Comparison of ENCODE assay signal across 8 cellular contexts in the genomic region with DNA sequence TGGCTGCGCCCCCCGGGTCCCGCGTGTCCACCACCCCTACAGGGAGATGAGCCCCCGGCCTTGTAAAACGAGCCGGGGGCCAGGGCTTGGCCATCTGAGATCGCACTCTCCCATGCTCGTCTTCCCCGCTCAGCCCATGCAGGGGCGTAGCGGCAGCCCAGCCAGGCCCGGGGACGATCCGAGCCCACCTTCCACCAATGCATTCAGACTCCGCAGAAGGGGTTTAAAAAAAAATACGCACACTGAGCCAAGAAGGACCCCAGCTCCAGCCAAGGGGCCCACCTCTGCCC. TPM values are rescaled to one million over a fixed set of nuclear protein-coding genes. Genes with fewer than 3 reads are reported as not detected.
DNase-seq lines count a peak whose midpoint lies in the region; ATAC-seq and TF ChIP-seq lines count a peak whose summit lies in the region.

No MANE protein-coding gene starts in this region.

- no TSS peak for BruUV-seq in A673 (replicated peaks; lab: Mats Ljungman, UMichigan)

- H3K4me1 ChIP-seq in A673 (ENCODE audit: insufficient read depth, low read length, poor library complexity, severe bottlenecking): peaks cover 11% of the 10 kb centered on the region

- peak; percentile 7 for ATAC-seq in GM18870 (IDR thresholded peaks at IDR 0.05; ENCODE audit: unreplicated experiment)
- peak; percentile 13 for ATAC-seq in HG03095 (IDR thresholded peaks at IDR 0.05; ENCODE audit: unreplicated experiment)
- ATAC-seq in stimulated activated naive CD8-positive, alpha-beta T cell treated with anti-CD3 and anti-CD28 coated beads, Interleukin-15, amount 100 ng/mL, for 72 hours: peak; percentile 52

- no peaks in the 10 kb centered on the region for H3K36me3 ChIP-seq in A673 (ENCODE audit: insufficient read depth, low read length, poor library complexity, severe bottlenecking)

- H3K36me3 Mint-ChIP-seq in T-helper 1 cell treated with Interleukin-12 subunit alpha and Interleukin-12 subunit beta and Interleukin-4 antibody, amounts not matched to agents 30 μg/mL and 1 μg/mL, for 36 hours (ENCODE audit: low read depth): peaks cover 14% of the 10 kb centered on the region

- WGBS in lower leg skin, 2 donors: 0 to 1% methylated on average over 15 to 17 of the region's 17 CpGs

- peaks cover 34% of the 10 kb centered on the region for H3K4me1 Mint-ChIP-seq in T-helper 1 cell treated with Interleukin-12 subunit alpha and Interleukin-12 subunit beta and Interleukin-4 antibody, amounts not matched to agents 30 μg/mL and 1 μg/mL, for 36 hours (ENCODE audit: low read depth)
- H3K4me1 Mint-ChIP-seq in stimulated activated naive CD8-positive, alpha-beta T cell treated with anti-CD3 and anti-CD28 coated beads, Interleukin-15, amount 100 ng/mL, for 72 hours: peaks cover 33% of the 10 kb centered on the region

- H3K4me3 ChIP-seq in A673 (ENCODE audit: low read depth, low read length, poor library complexity, severe bottlenecking) (peak overlapping the region; percentile 72), choroid plexus epithelial cell (ENCODE audit: low read depth, low read length) (peak overlapping the region; percentile 85), lower leg skin (ENCODE audit: low read depth, poor library complexity, severe bottlenecking) (peak overlapping the region; percentile 86)

- no peaks in the 10 kb centered on the region for H3K9me3 Mint-ChIP-seq in T-helper 1 cell treated with Interleukin-12 subunit alpha and Interleukin-12 subunit beta and Interleukin-4 antibody, amounts not matched to agents 30 μg/mL and 1 μg/mL, for 36 hours
- H3K9me3 Mint-ChIP-seq in stimulated activated naive CD8-positive, alpha-beta T cell treated with anti-CD3 and anti-CD28 coated beads, Interleukin-15, amount 100 ng/mL, for 72 hours: no peaks in the 10 kb centered on the region

- H3K4me3 Mint-ChIP-seq in T-helper 1 cell treated with Interleukin-12 subunit alpha and Interleukin-12 subunit beta and Interleukin-4 antibody, amounts not matched to agents 30 μg/mL and 1 μg/mL, for 36 hours: peak overlapping the region; percentile 95
- peak overlapping the region; percentile 87 to 98 for H3K4me3 Mint-ChIP-seq in stimulated activated naive CD8-positive, alpha-beta T cell treated with anti-CD3 and anti-CD28 coated beads, Interleukin-15, amount 100 ng/mL, for 72 hours

- peak; percentile 59 for DNase-seq in A673 (ENCODE audit: low spot score)
- no peak for DNase-seq in choroid plexus epithelial cell (ENCODE audit: low read depth)
- peak in 1 of 2 donors; percentile 91 for DNase-seq in lower leg skin (ENCODE audit: low spot score in 2 of 2)
- DNase-seq in stimulated activated naive CD8-positive, alpha-beta T cell treated with anti-CD3 and anti-CD28 coated beads, Interleukin-15, amount 100 ng/mL, for 72 hours: peak in 1 of 2 donors; percentile 54
- DNase-seq in CD1c-positive myeloid dendritic cell (ENCODE audit: extremely low spot score): no peak

- intact Hi-C loops in A673 (cut with micrococcal nuclease; ENCODE audit: unreplicated experiment): loop anchor here (5.0 kb wide), 2 partner anchors 48 to 112 kb away; no protein-coding TSS in a partner anchor
- intact Hi-C loops in lower leg skin (cut with DNase I; ENCODE audit: low total_unique reads): loop anchor here (5.0 kb wide), 1 partner anchor 1103 kb away; no protein-coding TSS in a partner anchor

- peak overlapping the region; percentile 91 for H3K27ac ChIP-seq in A673 (ENCODE audit: low read depth, low read length, poor library complexity, severe bottlenecking)

- TF ChIP-seq CTCF in A673 (conservative IDR thresholded peaks at IDR 0.05; ENCODE audit: low read depth, low read length) (no peak), choroid plexus epithelial cell (conservative IDR thresholded peaks at IDR 0.05; ENCODE audit: low read depth, low read length) (no peak), lower leg skin (IDR thresholded peaks at IDR 0.05) (no peak)

- POLR2A ChIA-PET in A673 (lab: Charles Lee; ENCODE audit: low non-redundant PET): interaction anchor here (0.6 kb wide), 1 partner anchor 15 kb away, joined by 4 read pairs; no protein-coding TSS in a partner anchor

- no peaks in the 10 kb centered on the region for H3K9me3 ChIP-seq in A673 (ENCODE audit: low read depth, low read length, poor library complexity, severe bottlenecking)

- peaks cover 8% of the 10 kb centered on the region for H3K27me3 Mint-ChIP-seq in T-helper 1 cell treated with Interleukin-12 subunit alpha and Interleukin-12 subunit beta and Interleukin-4 antibody, amounts not matched to agents 30 μg/mL and 1 μg/mL, for 36 hours (ENCODE audit: low read depth)
- H3K27me3 Mint-ChIP-seq in stimulated activated naive CD8-positive, alpha-beta T cell treated with anti-CD3 and anti-CD28 coated beads, Interleukin-15, amount 100 ng/mL, for 72 hours: peaks cover 14% of the 10 kb centered on the region

- H3K27ac Mint-ChIP-seq in T-helper 1 cell treated with Interleukin-12 subunit alpha and Interleukin-12 subunit beta and Interleukin-4 antibody, amounts not matched to agents 30 μg/mL and 1 μg/mL, for 36 hours: peak overlapping the region; percentile 98
- H3K27ac Mint-ChIP-seq in stimulated activated naive CD8-positive, alpha-beta T cell treated with anti-CD3 and anti-CD28 coated beads, Interleukin-15, amount 100 ng/mL, for 72 hours: peak overlapping the region; percentile 88 to 100

- CTCF ChIA-PET in A673 (lab: Charles Lee): no interaction called here

- no peaks in the 10 kb centered on the region for H3K27me3 ChIP-seq in A673 (replicated peaks; ENCODE audit: insufficient read depth, low read depth, low read length, poor library complexity)

- no peak for TF ChIP-seq POLR2A in lower leg skin (IDR thresholded peaks at IDR 0.05)

RNA-seq across cellular contexts. Expression of gene GSTA4, which starts 0.3 kb away (rescaled TPM):
- total RNA-seq in A673 (2021) (30.8 and 39.2 TPM in 2 replicates), lower leg skin (100 to 1,000 TPM; 114 to 148 (median 117) TPM)
